In genomic region chr9:100028201-100028784, GRCh38 we compare ENCODE assay signal across 8 cellular contexts.
DNase-seq lines count a peak whose midpoint lies in the region; ATAC-seq and TF ChIP-seq lines count a peak whose summit lies in the region.

No MANE protein-coding gene starts in this region.

- H3K36me3 ChIP-seq in HAP-1 (replicated peaks) (no peaks in the 10 kb centered on the region), heart right ventricle (peaks cover 0 to 29% (median 0%) of the 10 kb centered on the region in 9 donors)

- WGBS in heart right ventricle, 2 donors, result 57 to 61% methylated on average over 2 of the region's 2 CpGs

- peak; percentile 78 to 95 (median 91) for ATAC-seq in heart right ventricle

- DNase-seq in HAP-1 (ENCODE audit: low spot score in 2 of 2), result peak; percentile 63 to 82
- peak; percentile 65 for DNase-seq in M059J (ENCODE audit: low read depth)
- DNase-seq in SKM-1 treated with dmso at 0.1 percent for 144 hours (lab: John Stamatoyannopoulos, UW; ENCODE audit: unreplicated experiment), result peak; percentile 26
- DNase-seq in activated naive CD8-positive, alpha-beta T cell treated with anti-CD3 and anti-CD28 coated beads, Interleukin-2, amount 50 U/mL, for 16 hours (ENCODE audit: low read depth, low spot score), result peak; percentile 30
- DNase-seq in heart right ventricle, result peak; percentile 50 to 74
- peak; percentile 75 for DNase-seq in renal cortical epithelial cell (ENCODE audit: low read depth)
- no peak for DNase-seq in GM19240 (ENCODE audit: insufficient read length, low spot score)

- H3K27ac ChIP-seq in heart right ventricle, result no peak overlapping the region

- TF ChIP-seq CTCF in GM12801 (IDR thresholded peaks at IDR 0.05; ENCODE audit: extremely low read depth, insufficient read length), result peak; percentile 86
- TF ChIP-seq CTCF in heart right ventricle (IDR thresholded peaks at IDR 0.05), result peak; percentile 78 to 98 (median 94)

- in situ Hi-C loops in HAP-1 (cut with MboI; ENCODE audit: low sequenced_read_pairs), result no loop called here

- H3K4me1 ChIP-seq in HAP-1, result no peaks in the 10 kb centered on the region
- peaks cover 0 to 18% (median 0%) of the 10 kb centered on the region in 9 donors for H3K4me1 ChIP-seq in heart right ventricle

- no peak overlapping the region for H3K4me3 ChIP-seq in HAP-1
- no peak overlapping the region for H3K4me3 ChIP-seq in heart right ventricle

- H3K27me3 ChIP-seq in HAP-1 (ENCODE audit: low read depth), result no peaks in the 10 kb centered on the region
- no peaks in the 10 kb centered on the region for H3K27me3 ChIP-seq in heart right ventricle

- no peaks in the 10 kb centered on the region for H3K9me3 ChIP-seq in HAP-1
- H3K9me3 ChIP-seq in heart right ventricle, result peaks cover 0 to 11% (median 0%) of the 10 kb centered on the region in 11 donors

- intact Hi-C loops in heart right ventricle (cut with DNase I), result loop anchor here (2.0 to 10.0 kb wide), 9 partner anchors 184 to 843 kb away; no protein-coding TSS in a partner anchor
